ENCODE assay signal across 20 cellular contexts in genomic region chr5:127330116-127330515, GRCh38. TPM values are rescaled to one million over a fixed set of nuclear protein-coding genes. Genes with fewer than 3 reads are reported as not detected.
"Had no signal": no experiment of that assay in that cellular context is flagged by ENCODE, and none has a peak within 500 bp of the region (broad histone marks: within the 10 kb centered on the region; RNA-seq: fewer than 3 reads in every experiment).

No MANE protein-coding gene starts in this region.

- H3K4me3 ChIP-seq: dorsolateral prefrontal cortex, gastrocnemius medialis, lower lobe of right lung, pancreas, upper lobe of right lung had no signal

- H3K4me3 Mint-ChIP-seq: activated naive CD8-positive, alpha-beta T cell; natural killer cell treated with Interleukin-12 subunit alpha and Interleukin-12 subunit beta and Interleukin-15 and Interleukin-18, amount 100 ng/mL, for 72 hours; stimulated activated memory B cell treated with anti-CD40 and anti-IgM and Interleukin-4, amounts not matched to agents 10 μg/mL and 1 μg/mL and 100 μg/mL, for 72 hours; T-helper 1 cell treated with Interleukin-12 subunit alpha and Interleukin-12 subunit beta and Interleukin-4 antibody, amounts not matched to agents 30 μg/mL and 1 μg/mL, for 36 hours had no signal

- FAIRE-seq: colon, keratinocyte, pancreas had no signal

- H3K4me1 Mint-ChIP-seq: stimulated activated memory B cell treated with anti-CD40 and anti-IgM and Interleukin-4, amounts not matched to agents 10 μg/mL and 1 μg/mL and 100 μg/mL, for 72 hours had no signal

- H3K27me3 ChIP-seq: dorsolateral prefrontal cortex, gastrocnemius medialis, pancreas had no signal

- H3K9me3 Mint-ChIP-seq: natural killer cell treated with Interleukin-12 subunit alpha and Interleukin-12 subunit beta and Interleukin-15 and Interleukin-18, amount 100 ng/mL, for 72 hours; stimulated activated memory B cell treated with anti-CD40 and anti-IgM and Interleukin-4, amounts not matched to agents 10 μg/mL and 1 μg/mL and 100 μg/mL, for 72 hours; T-helper 1 cell treated with Interleukin-12 subunit alpha and Interleukin-12 subunit beta and Interleukin-4 antibody, amounts not matched to agents 30 μg/mL and 1 μg/mL, for 36 hours had no signal

- H3K36me3 ChIP-seq: gastrocnemius medialis, lower lobe of right lung, neutrophil, pancreas, upper lobe of right lung had no signal

- DNase-seq: activated CD4-positive, alpha-beta T cell treated with anti-CD3 and anti-CD28 coated beads for 1 hour; activated CD4-positive, alpha-beta T cell treated with anti-CD3 and anti-CD28 coated beads, Interleukin-2, amount 50 U/mL, for 48 hours; amygdala; central memory CD4-positive, alpha-beta T cell; dorsolateral prefrontal cortex; gastrocnemius medialis; lower lobe of right lung; pancreas; stimulated activated CD4-positive, alpha-beta T cell treated with anti-CD3 and anti-CD28 coated beads, Interleukin-4, amount 100 ng/mL, for 4 hours; upper lobe of right lung had no signal

- H3K4me1 ChIP-seq: gastrocnemius medialis, lower lobe of right lung, pancreas, upper lobe of right lung had no signal

- ATAC-seq: gastrocnemius medialis; lower lobe of right lung; natural killer cell treated with Interleukin-12 subunit alpha and Interleukin-12 subunit beta and Interleukin-15 and Interleukin-18, amount 100 ng/mL, for 72 hours; pancreas; sciatic nerve; stimulated activated memory B cell treated with anti-CD40 and anti-IgM and Interleukin-4, amounts not matched to agents 10 μg/mL and 1 μg/mL and 100 μg/mL, for 72 hours; upper lobe of right lung had no signal

- H3K36me3 Mint-ChIP-seq: activated naive CD8-positive, alpha-beta T cell; natural killer cell treated with Interleukin-12 subunit alpha and Interleukin-12 subunit beta and Interleukin-15 and Interleukin-18, amount 100 ng/mL, for 72 hours; stimulated activated memory B cell treated with anti-CD40 and anti-IgM and Interleukin-4, amounts not matched to agents 10 μg/mL and 1 μg/mL and 100 μg/mL, for 72 hours had no signal

- H3K9me3 ChIP-seq: gastrocnemius medialis, lower lobe of right lung, neutrophil, pancreas, upper lobe of right lung had no signal

- H3K27ac ChIP-seq: epithelial cell of prostate, gastrocnemius medialis, lower lobe of right lung, neutrophil, pancreas, upper lobe of right lung, VCaP had no signal

- H3K27ac Mint-ChIP-seq: activated naive CD8-positive, alpha-beta T cell; natural killer cell treated with Interleukin-12 subunit alpha and Interleukin-12 subunit beta and Interleukin-15 and Interleukin-18, amount 100 ng/mL, for 72 hours; stimulated activated memory B cell treated with anti-CD40 and anti-IgM and Interleukin-4, amounts not matched to agents 10 μg/mL and 1 μg/mL and 100 μg/mL, for 72 hours; T-helper 1 cell treated with Interleukin-12 subunit alpha and Interleukin-12 subunit beta and Interleukin-4 antibody, amounts not matched to agents 30 μg/mL and 1 μg/mL, for 36 hours had no signal

RNA-seq across cellular contexts. Expression of gene MEGF10, which starts 39.5 kb away (rescaled TPM):
- total RNA-seq: natural killer cell treated with Interleukin-12 subunit alpha and Interleukin-12 subunit beta and Interleukin-15 and Interleukin-18, amount 100 ng/mL, for 72 hours had no signal
- polyA plus RNA-seq: keratinocyte had no signal
